Comparison of ENCODE assay signal across 8 cellular contexts in genomic region chrX:106484233-106484632, GRCh38.
A peak's percentile ranks its signal among the peaks of the same experiment; 100 is the strongest.
DNase-seq lines count a peak whose midpoint lies in the region; ATAC-seq, FAIRE-seq and TF ChIP-seq lines count a peak whose summit lies in the region.

No MANE protein-coding gene starts in this region.

- POLR2A ChIA-PET in CD4-positive, alpha-beta memory T cell (lab: Charles Lee; ENCODE audit: partially characterized antibody): interaction anchor here (1.4 kb wide), 1 partner anchor 128 kb away, joined by 3 read pairs; the partner anchor contains the start of gene RADX

- FAIRE-seq in GM19239 (lab: Jason Lieb, UNC): peak; percentile 91

- ATAC-seq in HG03066 (IDR thresholded peaks at IDR 0.05; ENCODE audit: low read depth, unreplicated experiment) (peak; percentile 98), heart right ventricle (no peak), left cardiac atrium (no peak)

- H3K36me3 ChIP-seq in CD4-positive, alpha-beta memory T cell (ENCODE audit: insufficient read depth, low read length): no peaks in the 10 kb centered on the region
- no peaks in the 10 kb centered on the region for H3K36me3 ChIP-seq in heart right ventricle

- intact Hi-C loops in CD4-positive, alpha-beta memory T cell (cut with micrococcal nuclease): loop anchor here (10.0 kb wide), 1 partner anchor 131 kb away; the partner anchor contains the start of gene RADX
- intact Hi-C loops in activated naive CD4-positive, alpha-beta T cell treated with anti-CD3 and anti-CD28 coated beads for 36 hours (cut with micrococcal nuclease): loop anchor here (1.0 to 10.0 kb wide), 9 partner anchors 19 to 1629 kb away; partner anchors contain the start of genes MID2 and RADX
- intact Hi-C loops in heart right ventricle (cut with DNase I): loop anchor here in 7 of 10 donors (5.0 to 10.0 kb wide), 2 partner anchors 308 to 311 kb away; no protein-coding TSS in a partner anchor
- intact Hi-C loops in left cardiac atrium (cut with DNase I): loop anchor here (5.0 to 10.0 kb wide), 2 partner anchors 308 to 311 kb away; no protein-coding TSS in a partner anchor

- no peaks in the 10 kb centered on the region for H3K9me3 Mint-ChIP-seq in CD4-positive, alpha-beta memory T cell
- no peaks in the 10 kb centered on the region for H3K9me3 Mint-ChIP-seq in activated naive CD4-positive, alpha-beta T cell treated with anti-CD3 and anti-CD28 coated beads for 36 hours

- no peaks in the 10 kb centered on the region for H3K9me3 ChIP-seq in CD4-positive, alpha-beta memory T cell (ENCODE audit: control insufficient read depth in 1 of 2, low read length in 2 of 2)
- no peaks in the 10 kb centered on the region for H3K9me3 ChIP-seq in heart right ventricle

- TF ChIP-seq CTCF in heart right ventricle (IDR thresholded peaks at IDR 0.05): no peak

- no peaks in the 10 kb centered on the region for H3K27me3 ChIP-seq in CD4-positive, alpha-beta memory T cell (ENCODE audit: insufficient read depth, low read length)
- peaks cover 0 to 10% (median 0%) of the 10 kb centered on the region in 7 donors for H3K27me3 ChIP-seq in heart right ventricle

- peak overlapping the region; percentile 12 for H3K27ac ChIP-seq in CD4-positive, alpha-beta memory T cell (ENCODE audit: low read depth, low read length)
- H3K27ac ChIP-seq in heart right ventricle: no peak overlapping the region

- no peaks in the 10 kb centered on the region for H3K36me3 Mint-ChIP-seq in CD4-positive, alpha-beta memory T cell
- no peaks in the 10 kb centered on the region for H3K36me3 Mint-ChIP-seq in activated naive CD4-positive, alpha-beta T cell treated with anti-CD3 and anti-CD28 coated beads for 36 hours (ENCODE audit: low read depth)

- no peaks in the 10 kb centered on the region for H3K27me3 Mint-ChIP-seq in CD4-positive, alpha-beta memory T cell
- no peaks in the 10 kb centered on the region for H3K27me3 Mint-ChIP-seq in activated naive CD4-positive, alpha-beta T cell treated with anti-CD3 and anti-CD28 coated beads for 36 hours (ENCODE audit: low read depth)

- H3K4me1 ChIP-seq in CD4-positive, alpha-beta memory T cell (ENCODE audit: insufficient read depth, low read length): peaks cover 16% of the 10 kb centered on the region
- H3K4me1 ChIP-seq in heart right ventricle: no peaks in the 10 kb centered on the region

- peak overlapping the region; percentile 34 for H3K4me3 ChIP-seq in CD4-positive, alpha-beta memory T cell (ENCODE audit: low read length in 2 of 2)
- H3K4me3 ChIP-seq in heart right ventricle: no peak overlapping the region

- H3K4me3 Mint-ChIP-seq in CD4-positive, alpha-beta memory T cell: peak overlapping the region; percentile 66 to 88 (median 69)
- peak overlapping the region; percentile 12 for H3K4me3 Mint-ChIP-seq in activated naive CD4-positive, alpha-beta T cell treated with anti-CD3 and anti-CD28 coated beads for 36 hours

- WGBS in heart right ventricle, 2 donors: 66 to 87% methylated on average over 5 of the region's 5 CpGs

- CTCF ChIA-PET in CD4-positive, alpha-beta memory T cell (lab: Charles Lee; ENCODE audit: partially characterized antibody): interaction anchor here (2.0 kb wide), 1 partner anchor 136 kb away, joined by 9 read pairs; no protein-coding TSS in a partner anchor
- CTCF ChIA-PET in activated naive CD4-positive, alpha-beta T cell treated with anti-CD3 and anti-CD28 coated beads for 36 hours (lab: Charles Lee): no interaction called here

- peak; percentile 33 to 44 (median 37) for DNase-seq in CD4-positive, alpha-beta memory T cell
- peak; percentile 4 for DNase-seq in GM19239 (ENCODE audit: insufficient read length, low spot score)
- DNase-seq in activated naive CD4-positive, alpha-beta T cell treated with anti-CD3 and anti-CD28 coated beads for 36 hours: peak; percentile 20
- no peak for DNase-seq in heart right ventricle
- no peak for DNase-seq in NCI-H2081 treated with DMSO at 0.1 percent for 48 hours (lab: John Stamatoyannopoulos, UW)
- DNase-seq in KG1 (lab: John Stamatoyannopoulos, UW): no peak
- no peak for DNase-seq in left cardiac atrium

- H3K4me1 Mint-ChIP-seq in CD4-positive, alpha-beta memory T cell: peaks cover 15 to 27% (median 20%) of the 10 kb centered on the region in 4 donors
- H3K4me1 Mint-ChIP-seq in activated naive CD4-positive, alpha-beta T cell treated with anti-CD3 and anti-CD28 coated beads for 36 hours (ENCODE audit: low read depth): peaks cover 22% of the 10 kb centered on the region

- peak overlapping the region; percentile 77 to 92 (median 85) for H3K27ac Mint-ChIP-seq in CD4-positive, alpha-beta memory T cell
- no peak overlapping the region for H3K27ac Mint-ChIP-seq in activated naive CD4-positive, alpha-beta T cell treated with anti-CD3 and anti-CD28 coated beads for 36 hours

Comparison
In these comparisons a context has a peak if more than half of its experiments do, and no peak if none do; other contexts are left out.
1. DNase-seq: peak in CD4-positive, alpha-beta memory T cell (5 of 5), GM19239 (single experiment) and activated naive CD4-positive, alpha-beta T cell treated with anti-CD3 and anti-CD28 coated beads for 36 hours (single experiment); none in heart right ventricle (0 of 2), NCI-H2081 treated with DMSO at 0.1 percent for 48 hours (single experiment), KG1 (single experiment) and left cardiac atrium (single experiment).
2. H3K4me3 ChIP-seq: peak in CD4-positive, alpha-beta memory T cell (2 of 2); none in heart right ventricle (0 of 10).